In genomic region chr7:12868027-12868426, GRCh38 we compare ENCODE assay signal across 27 cellular contexts.
"Had no signal": no experiment of that assay in that cellular context is flagged by ENCODE, and none has a peak within 500 bp of the region (broad histone marks: within the 10 kb centered on the region; RNA-seq: fewer than 3 reads in every experiment).

No MANE protein-coding gene starts in this region.

- DNase-seq: stimulated activated CD4-positive, alpha-beta T cell treated with anti-CD3 and anti-CD28 coated beads, Interleukin-2, amount 100 ng/mL, for 48 hours; stimulated activated CD4-positive, alpha-beta T cell treated with anti-CD3 and anti-CD28 coated beads, Interleukin-4, amount 100 ng/mL, for 1 hour; stimulated activated CD4-positive, alpha-beta T cell treated with anti-CD3 and anti-CD28 coated beads, Interleukin-4, amount 100 ng/mL, for 24 hours; stimulated activated CD4-positive, alpha-beta T cell treated with anti-CD3 and anti-CD28 coated beads, Interleukin-4, amount 100 ng/mL, for 4 hours; stimulated activated CD8-positive, alpha-beta memory T cell treated with anti-CD3 and anti-CD28 coated beads, Interleukin-4, amount 100 ng/mL, for 48 hours; stimulated activated naive B cell treated with anti-CD40 and anti-IgM and Interleukin-4, amounts not matched to agents 10 μg/mL and 1 μg/mL and 100 μg/mL, for 72 hours; stimulated activated naive CD4-positive, alpha-beta T cell; stimulated activated naive CD4-positive, alpha-beta T cell treated with Interleukin-2 at 50 U/mL for 16 hours; stimulated activated naive CD8-positive, alpha-beta T cell treated with anti-CD3 and anti-CD28 coated beads, Interleukin-15, amount 100 ng/mL, for 72 hours; stimulated activated naive CD8-positive, alpha-beta T cell treated with anti-CD3 and anti-CD28 coated beads, Interleukin-15, Interleukin-2, amounts not matched to agents 100 U/mL and 50 U/mL, for 24 hours; stomach; substantia nigra; testis; thyroid gland; tibial artery; transverse colon; trophoblast cell; upper lobe of left lung; upper lobe of right lung; uterus had no signal

- ATAC-seq: stimulated activated effector memory CD8-positive, alpha-beta T cell treated with anti-CD3 and anti-CD28 coated beads, Interleukin-12 subunit alpha, Interleukin-12 subunit beta, amount 100 ng/mL, for 72 hours; stimulated activated memory B cell treated with anti-CD40 and anti-IgM and Interleukin-4, amounts not matched to agents 10 μg/mL and 1 μg/mL and 100 μg/mL, for 72 hours; stimulated activated naive B cell treated with anti-CD40 and anti-IgM and Interleukin-4, amounts not matched to agents 10 μg/mL and 1 μg/mL and 100 μg/mL, for 72 hours; stimulated activated naive CD8-positive, alpha-beta T cell treated with anti-CD3 and anti-CD28 coated beads, Interleukin-15, amount 100 ng/mL, for 72 hours; stimulated activated naive CD8-positive, alpha-beta T cell treated with anti-CD3 and anti-CD28 coated beads, Interleukin-15, Interleukin-2, amounts not matched to agents 100 U/mL and 50 U/mL, for 24 hours; upper lobe of right lung had no signal

- H3K4me3 ChIP-seq: stomach, suprapubic skin, testis, thoracic aorta, thyroid gland, tibial artery, tibial nerve, transverse colon, upper lobe of left lung, upper lobe of right lung, uterus, vagina had no signal

- H3K4me1 ChIP-seq: stomach, testis, thyroid gland, tibial nerve, upper lobe of left lung, upper lobe of right lung, uterus had no signal

- H3K9me3 ChIP-seq: stomach, suprapubic skin, testis, thoracic aorta, thyroid gland, tibial artery, tibial nerve, transverse colon, upper lobe of left lung, upper lobe of right lung, uterus, vagina had no signal

- H3K36me3 ChIP-seq: stomach, suprapubic skin, thoracic aorta, thyroid gland, tibial artery, tibial nerve, transverse colon, upper lobe of left lung, upper lobe of right lung, uterus, vagina had no signal

- H3K27me3 ChIP-seq: stomach, suprapubic skin, testis, thyroid gland, tibial artery, tibial nerve, transverse colon, upper lobe of left lung, upper lobe of right lung, uterus, vagina had no signal

- H3K27ac ChIP-seq: stomach, suprapubic skin, testis, thoracic aorta, thyroid gland, tibial artery, tibial nerve, transverse colon, upper lobe of left lung, upper lobe of right lung, uterus, vagina had no signal

- FAIRE-seq: urothelium cell line had no signal
